In the genomic region with DNA sequence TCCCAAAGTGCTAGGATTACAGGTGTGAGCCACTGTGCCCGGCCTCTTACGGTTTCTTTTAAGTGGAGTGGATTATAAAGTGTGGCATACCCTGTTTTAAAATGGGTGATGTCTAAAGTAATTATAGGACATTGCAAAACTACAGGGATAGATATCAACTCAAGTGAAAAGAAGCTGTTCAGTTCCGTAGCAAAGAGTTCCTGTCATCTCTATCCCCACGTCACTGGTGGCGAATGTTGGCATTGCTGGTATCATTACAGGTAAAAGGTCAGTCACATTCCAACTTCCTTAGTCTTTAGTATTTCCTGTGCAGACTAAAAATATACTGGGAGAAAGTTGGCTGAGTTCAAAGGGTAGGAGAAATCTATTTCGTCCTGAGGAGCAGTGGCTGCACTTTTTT, we compare ENCODE assay signal across 17 cellular contexts.
DNase-seq lines count a peak whose midpoint lies in the region; ATAC-seq, FAIRE-seq and TF ChIP-seq lines count a peak whose summit lies in the region.
"Had no signal": no experiment of that assay in that cellular context is flagged by ENCODE, and none has a peak within 500 bp of the region (broad histone marks: within the 10 kb centered on the region; RNA-seq: fewer than 3 reads in every experiment).

No MANE protein-coding gene starts in this region.

- no peak overlapping the region for H3K4me2 ChIP-seq in mesendoderm (ENCODE audit: low read length)

- no peak overlapping the region for H3K27ac ChIP-seq in thoracic aorta
- no peak overlapping the region for H3K27ac ChIP-seq in mesendoderm (ENCODE audit: low read depth, low read length)

- H3K4me3 ChIP-seq in bronchial epithelial cell (ENCODE audit: low read depth, low read length), result no peak overlapping the region
- H3K4me3 ChIP-seq in thoracic aorta, result no peak overlapping the region
- no peak overlapping the region for H3K4me3 ChIP-seq in mesendoderm (ENCODE audit: low read length)

- H3K4me1 ChIP-seq in thoracic aorta (ENCODE audit: control insufficient read depth in 1 of 2, low read depth in 2 of 2) (peaks cover 11 to 28% of the 10 kb centered on the region in 2 donors), mesendoderm (ENCODE audit: control insufficient read depth, low read depth, low read length) (peaks cover 1% of the 10 kb centered on the region)

- DNase-seq in NCI-H226 (peak; percentile 76), bronchial epithelial cell (ENCODE audit: low read depth) (peak; percentile 76), iris pigment epithelial cell (ENCODE audit: low read depth) (peak; percentile 65), thoracic aorta (ENCODE audit: low spot score) (no peak), mesendoderm (no peak), cortex of kidney (lab: John Stamatoyannopoulos, UW) (no peak)
- DNase-seq: activated B cell treated with CpG ODN at 0.5 μM for 24 hours; BE2C; NCI-H2081 treated with DMSO at 0.1 percent for 48 hours; occipital lobe; stimulated activated CD4-positive, alpha-beta T cell treated with anti-CD3 and anti-CD28 coated beads, Interleukin-4, amount 100 ng/mL, for 24 hours; stimulated activated CD8-positive, alpha-beta memory T cell treated with anti-CD3 and anti-CD28 coated beads, Interleukin-4, amount 100 ng/mL, for 48 hours; T-helper 1 cell had no signal

- H4K5ac ChIP-seq in mesendoderm (ENCODE audit: low read length), result no peak overlapping the region

- no peak overlapping the region for H3K4ac ChIP-seq in mesendoderm (ENCODE audit: low read depth, low read length)

- H3K27me3 ChIP-seq in bronchial epithelial cell (ENCODE audit: control insufficient read depth, insufficient read depth, low read length) (no peaks in the 10 kb centered on the region), thoracic aorta (replicated peaks; ENCODE audit: insufficient read depth) (no peaks in the 10 kb centered on the region), mesendoderm (ENCODE audit: insufficient read depth, low read length, poor library complexity) (no peaks in the 10 kb centered on the region)
- H3K27me3 ChIP-seq: BE2C had no signal

- H3K36me3 ChIP-seq in bronchial epithelial cell (ENCODE audit: control insufficient read depth, insufficient read depth, low read length) (no peaks in the 10 kb centered on the region), thoracic aorta (no peaks in the 10 kb centered on the region), mesendoderm (ENCODE audit: control insufficient read depth, insufficient read depth, low read length) (no peaks in the 10 kb centered on the region)
- H3K36me3 ChIP-seq: BE2C had no signal

- no peak overlapping the region for H3K56ac ChIP-seq in mesendoderm (ENCODE audit: low read length)

- no peaks in the 10 kb centered on the region for H3K79me1 ChIP-seq in mesendoderm (ENCODE audit: low read length)

- H3K9me3 ChIP-seq in thoracic aorta, result no peaks in the 10 kb centered on the region
- H3K9me3 ChIP-seq: BE2C had no signal

- no peaks in the 10 kb centered on the region for H3K79me2 ChIP-seq in mesendoderm (ENCODE audit: control insufficient read depth, insufficient read depth, low read length)

- whole genome bisulfite sequencing in mesendoderm (ENCODE audit: extremely low coverage, insufficient coverage, low lambda C conversion rate), result no CpG with 5 or more reads among the region's 6 CpGs

- H2BK120ac ChIP-seq in mesendoderm (ENCODE audit: low read depth, low read length), result no peak overlapping the region

- H3K18ac ChIP-seq in mesendoderm (ENCODE audit: low read length), result no peak overlapping the region

- H2BK15ac ChIP-seq in mesendoderm (replicated peaks; ENCODE audit: low read depth), result no peak overlapping the region

- no peak overlapping the region for H2BK5ac ChIP-seq in mesendoderm (ENCODE audit: low read length)

- no peak overlapping the region for H3K23ac ChIP-seq in mesendoderm (ENCODE audit: low read length)

- no peak overlapping the region for H2AK5ac ChIP-seq in mesendoderm (ENCODE audit: low read length)

- H4K8ac ChIP-seq in mesendoderm (ENCODE audit: low read depth, low read length), result no peak overlapping the region

- no peak for FAIRE-seq in bronchial epithelial cell (lab: Jason Lieb, UNC)
- FAIRE-seq: D721Med, GM18507, keratinocyte had no signal

- peak; percentile 4 for TF ChIP-seq CTCF in bronchial epithelial cell (IDR thresholded peaks at IDR 0.05; ENCODE audit: insufficient read depth, low read length, severe bottlenecking)
- no peak for TF ChIP-seq CTCF in thoracic aorta (IDR thresholded peaks at IDR 0.05)

- H3K9ac ChIP-seq in mesendoderm (ENCODE audit: low read length), result no peak overlapping the region

- ATAC-seq in thoracic aorta (ENCODE audit: insufficient number of reproducible peaks, low FRiP score, low read depth) (peak; percentile 25), HG03139 (IDR thresholded peaks at IDR 0.05; ENCODE audit: unreplicated experiment) (no peak)

Comparison
In these comparisons a context has a peak if more than half of its experiments do, and no peak if none do; other contexts are left out.
1. DNase-seq: peak in NCI-H226 (single experiment), bronchial epithelial cell (single experiment) and iris pigment epithelial cell (single experiment); none in thoracic aorta (single experiment), mesendoderm (single experiment) and cortex of kidney (single experiment).